In the genomic region with DNA sequence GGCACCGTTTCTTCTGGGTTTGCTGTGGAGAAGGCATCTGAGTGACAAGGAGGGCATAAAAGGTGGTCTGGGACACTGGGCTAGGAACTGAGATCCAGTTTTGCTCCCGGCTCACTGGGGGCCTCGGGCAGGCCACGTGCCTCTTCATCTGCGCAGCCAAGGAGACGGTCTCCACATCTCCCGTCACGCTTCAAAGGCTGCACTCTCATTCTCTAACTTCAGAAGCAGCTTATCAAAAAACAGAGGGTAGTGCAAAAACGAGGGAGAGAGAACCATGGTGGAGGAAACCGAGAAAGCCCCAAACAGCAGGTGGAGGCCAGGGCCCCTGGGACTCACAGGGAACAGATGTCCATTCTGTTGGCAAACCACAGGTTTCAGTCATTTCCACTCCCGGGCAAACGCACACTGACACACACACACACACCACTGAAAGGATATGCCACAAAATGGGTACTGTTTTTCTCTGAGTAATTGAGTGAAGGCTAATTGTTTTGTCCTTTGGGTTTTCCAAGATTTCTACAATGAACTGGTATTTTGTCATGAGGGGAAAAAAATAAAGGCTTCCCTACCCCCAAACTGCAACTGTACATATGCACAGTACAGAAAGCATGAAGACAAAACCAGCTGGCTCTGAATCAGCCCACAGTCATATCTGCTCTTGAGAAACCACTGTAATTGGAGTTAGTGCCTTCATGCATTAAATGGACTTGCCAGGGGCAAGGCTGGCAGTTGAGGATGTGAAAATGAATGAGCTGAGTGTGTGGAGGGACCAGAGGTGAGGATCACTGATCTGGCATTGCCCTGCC, we compare ENCODE assay signal across 8 cellular contexts.
DNase-seq lines count a peak whose midpoint lies in the region; ATAC-seq lines count a peak whose summit lies in the region.

No MANE protein-coding gene starts in this region.

- H3K4me1 ChIP-seq in SJSA1 (replicated peaks) = peaks cover 57% of the 10 kb centered on the region

- no peaks in the 10 kb centered on the region for H3K9me3 Mint-ChIP-seq in memory B cell

- no peaks in the 10 kb centered on the region for H3K27me3 Mint-ChIP-seq in memory B cell

- no peak overlapping the region for H3K4me3 Mint-ChIP-seq in memory B cell

- no peaks in the 10 kb centered on the region for H3K27me3 ChIP-seq in SJSA1 (replicated peaks)

- H3K4me1 Mint-ChIP-seq in memory B cell = peaks cover 35% of the 10 kb centered on the region

- H3K9me3 ChIP-seq in SJSA1 (replicated peaks) = no peaks in the 10 kb centered on the region

- peak overlapping the region; percentile 29 for H3K27ac Mint-ChIP-seq in memory B cell

- H3K36me3 Mint-ChIP-seq in memory B cell = no peaks in the 10 kb centered on the region

- DNase-seq in AG20443 (ENCODE audit: low spot score) = peak; percentile 56
- peak in 1 of 2 experiments; percentile 53 for DNase-seq in SJSA1 (ENCODE audit: low read depth in 1 of 2, low spot score in 2 of 2)
- no peak for DNase-seq in memory B cell (ENCODE audit: low spot score in 2 of 2)
- DNase-seq in NCI-H2227 (lab: John Stamatoyannopoulos, UW; ENCODE audit: unreplicated experiment) = no peak
- no peak for DNase-seq in NCI-H1105 treated with DMSO at 0.1 percent for 48 hours (lab: John Stamatoyannopoulos, UW)
- no peak for DNase-seq in AML-193 (lab: John Stamatoyannopoulos, UW)

- peak overlapping the region; percentile 25; the same call in 1 of the 2 replicates for H3K27ac ChIP-seq in SJSA1

- H3K36me3 ChIP-seq in SJSA1 = no peaks in the 10 kb centered on the region

- no peak overlapping the region for H3K4me3 ChIP-seq in SJSA1

- peak; percentile 38 for ATAC-seq in GM18517 (IDR thresholded peaks at IDR 0.05; ENCODE audit: unreplicated experiment)
- peak; percentile 49 for ATAC-seq in HG03159 (IDR thresholded peaks at IDR 0.05; ENCODE audit: unreplicated experiment)
- no peak for ATAC-seq in memory B cell (ENCODE audit: low read depth)
